19 cellular contexts compared by ENCODE assay signal in the genomic region with DNA sequence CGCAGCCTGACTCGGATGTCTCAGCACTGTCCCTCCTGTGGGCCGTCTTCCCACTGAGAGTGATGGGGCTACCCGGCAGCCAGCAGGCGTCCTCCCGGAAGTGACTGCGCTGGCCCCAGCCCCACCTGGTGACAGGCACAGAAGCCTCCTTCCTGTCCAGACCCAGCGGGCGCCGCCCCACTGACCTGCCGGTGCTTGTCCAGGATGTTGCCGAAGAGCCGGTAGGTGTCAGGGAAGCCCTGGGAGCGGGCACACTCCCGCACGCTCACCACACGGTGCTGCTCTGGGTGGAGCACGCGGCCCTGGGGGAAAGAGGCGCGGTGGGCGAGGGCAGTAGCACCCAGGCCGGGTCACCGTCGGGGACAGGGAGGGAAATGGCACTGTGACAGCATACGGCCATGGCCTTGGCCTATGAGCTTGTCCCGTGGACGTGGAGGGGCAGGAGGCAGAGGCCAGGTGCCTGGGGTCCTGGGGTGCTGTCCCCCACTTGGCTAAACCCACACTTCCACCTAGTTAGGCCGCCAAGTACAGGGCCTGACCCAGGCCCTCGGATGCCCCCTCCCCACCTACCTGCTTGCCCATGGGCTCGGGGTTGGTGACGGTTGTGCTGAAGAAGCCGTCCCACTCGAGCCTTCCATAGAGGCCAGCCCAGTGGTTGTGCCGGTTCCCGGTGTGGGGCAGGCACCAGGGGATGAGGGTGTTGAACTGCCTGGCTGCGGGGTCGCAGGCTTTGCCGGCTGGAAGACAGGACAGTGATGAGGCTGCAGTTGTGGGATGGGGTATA. TPM values are rescaled to one million over a fixed set of nuclear protein-coding genes. Genes with fewer than 3 reads are reported as not detected.
DNase-seq lines count a peak whose midpoint lies in the region; ATAC-seq, FAIRE-seq and TF ChIP-seq lines count a peak whose summit lies in the region.
"Had no signal": no experiment of that assay in that cellular context is flagged by ENCODE, and none has a peak within 500 bp of the region (broad histone marks: within the 10 kb centered on the region; RNA-seq: fewer than 3 reads in every experiment).

No MANE protein-coding gene starts in this region.

- no peaks in the 10 kb centered on the region for H3K27me3 ChIP-seq in K562 (ENCODE audit: control insufficient read depth in 2 of 2, insufficient read depth in 2 of 2, low read length in 2 of 2)
- H3K27me3 ChIP-seq: colonic mucosa, testis had no signal

- in situ Hi-C loops in K562 (cut with MboI) = no loop called here

- peaks cover 0 to 3% of the 10 kb centered on the region in 2 donors for H3K4me1 Mint-ChIP-seq in natural killer cell treated with Interleukin-12 subunit alpha and Interleukin-12 subunit beta and Interleukin-15 and Interleukin-18, amount 100 ng/mL, for 72 hours (ENCODE audit: low read depth in 2 of 2)
- H3K4me1 Mint-ChIP-seq in natural killer cell = no peaks in the 10 kb centered on the region

- H3K4me3 ChIP-seq in K562 = no peak overlapping the region
- H3K4me3 ChIP-seq: colonic mucosa, PC-9, smooth muscle cell, testis had no signal

- H3K9ac ChIP-seq in K562 (ENCODE audit: insufficient read depth in 1 of 2, low read depth in 2 of 2, low read length in 2 of 2) = peak overlapping the region in 1 of 2 experiments; percentile 48; a peak in 1 of 4 replicates

- peak; percentile 15 to 21 for ATAC-seq in natural killer cell treated with Interleukin-12 subunit alpha and Interleukin-12 subunit beta and Interleukin-15 and Interleukin-18, amount 100 ng/mL, for 72 hours
- ATAC-seq in natural killer cell = no peak
- no peak; the same call in 2 of the 3 replicates for ATAC-seq in K562
- peak; percentile 19 for ATAC-seq in left lobe of liver
- ATAC-seq in HG02759 (IDR thresholded peaks at IDR 0.05; ENCODE audit: unreplicated experiment) = no peak

- no peaks in the 10 kb centered on the region for H3K9me3 Mint-ChIP-seq in natural killer cell treated with Interleukin-12 subunit alpha and Interleukin-12 subunit beta and Interleukin-15 and Interleukin-18, amount 100 ng/mL, for 72 hours
- no peaks in the 10 kb centered on the region for H3K9me3 Mint-ChIP-seq in natural killer cell
- H3K9me3 Mint-ChIP-seq: activated CD4-positive, alpha-beta memory T cell treated with anti-CD3 and anti-CD28 coated beads for 36 hours had no signal

- TF ChIP-seq CTCF in natural killer cell (IDR thresholded peaks at IDR 0.05) = no peak
- TF ChIP-seq CTCF in K562 (IDR thresholded peaks at IDR 0.05 in 2 of 3, conservative IDR thresholded peaks at IDR 0.05 in 1 of 3; ENCODE audit: insufficient read depth in 2 of 3, low read depth in 1 of 3, low read length in 3 of 3) = no peak

- H3K27ac Mint-ChIP-seq in natural killer cell treated with Interleukin-12 subunit alpha and Interleukin-12 subunit beta and Interleukin-15 and Interleukin-18, amount 100 ng/mL, for 72 hours = no peak overlapping the region
- no peak overlapping the region for H3K27ac Mint-ChIP-seq in natural killer cell
- H3K27ac Mint-ChIP-seq: activated CD4-positive, alpha-beta memory T cell treated with anti-CD3 and anti-CD28 coated beads for 36 hours had no signal

- no peaks in the 10 kb centered on the region for H3K27me3 Mint-ChIP-seq in natural killer cell treated with Interleukin-12 subunit alpha and Interleukin-12 subunit beta and Interleukin-15 and Interleukin-18, amount 100 ng/mL, for 72 hours
- H3K27me3 Mint-ChIP-seq in natural killer cell (ENCODE audit: low read depth in 2 of 2) = no peaks in the 10 kb centered on the region
- H3K27me3 Mint-ChIP-seq: activated CD4-positive, alpha-beta memory T cell treated with anti-CD3 and anti-CD28 coated beads for 36 hours had no signal

- intact Hi-C loops in natural killer cell (cut with micrococcal nuclease) (no loop called here), K562 (cut with micrococcal nuclease) (no loop called here)

- no peaks in the 10 kb centered on the region for H3K9me1 ChIP-seq in K562 (ENCODE audit: control insufficient read depth, insufficient read depth, low read length)

- POLR2A ChIA-PET in K562 (lab: Yijun Ruan, JAX) = interaction anchor here (0.6 to 1.3 kb wide), 2 partner anchors 11 to 215 kb away, joined by 3 to 4 read pairs; no protein-coding TSS in a partner anchor

- peaks cover 0 to 16% of the 10 kb centered on the region in 2 experiments; a peak in 1 of 5 replicates for H3K4me1 ChIP-seq in K562 (replicated peaks in 1 of 2; ENCODE audit: control insufficient read depth in 2 of 2, insufficient read depth in 2 of 2, low read length in 2 of 2)
- H3K4me1 ChIP-seq: colonic mucosa, testis had no signal

- no TSS peak for BruUV-seq in K562 (replicated peaks; lab: Mats Ljungman, UMichigan)

- H3K79me2 ChIP-seq in K562 (ENCODE audit: control insufficient read depth, insufficient read depth, low read length) = no peaks in the 10 kb centered on the region

- TF ChIP-seq POLR2A in K562 (conservative IDR thresholded peaks at IDR 0.05) = no peak

- CTCF ChIA-PET in K562 (lab: Yijun Ruan, JAX; ENCODE audit: low intra/inter-chr PET ratio) = no interaction called here

- H3K4me3 Mint-ChIP-seq in natural killer cell treated with Interleukin-12 subunit alpha and Interleukin-12 subunit beta and Interleukin-15 and Interleukin-18, amount 100 ng/mL, for 72 hours = no peak overlapping the region
- no peak overlapping the region for H3K4me3 Mint-ChIP-seq in natural killer cell
- H3K4me3 Mint-ChIP-seq: activated CD4-positive, alpha-beta memory T cell treated with anti-CD3 and anti-CD28 coated beads for 36 hours had no signal

- peaks cover 10% of the 10 kb centered on the region for H3K36me3 Mint-ChIP-seq in natural killer cell treated with Interleukin-12 subunit alpha and Interleukin-12 subunit beta and Interleukin-15 and Interleukin-18, amount 100 ng/mL, for 72 hours
- no peaks in the 10 kb centered on the region for H3K36me3 Mint-ChIP-seq in natural killer cell

- H3K9me3 ChIP-seq in K562 (replicated peaks; ENCODE audit: control insufficient read depth, insufficient read depth, low read depth, low read length) = no peaks in the 10 kb centered on the region
- H3K9me3 ChIP-seq: colonic mucosa, testis had no signal

- no peak overlapping the region for H3K4me2 ChIP-seq in K562 (ENCODE audit: insufficient read depth, low read length)
- H3K4me2 ChIP-seq: PC-9, smooth muscle cell had no signal

- H3K36me3 ChIP-seq in K562 (ENCODE audit: control insufficient read depth, insufficient read depth, low read length) = peaks cover 95% of the 10 kb centered on the region; the same call in 2 of the 3 replicates

- H2AFZ ChIP-seq in K562 (ENCODE audit: low read depth, low read length) = no peak overlapping the region
- H2AFZ ChIP-seq: PC-9 had no signal

- no peak for FAIRE-seq in K562 (lab: Jason Lieb, UNC)

- no peak for TF ChIP-seq RAD21 in K562 (CRISPR knock-in tag; conservative IDR thresholded peaks at IDR 0.05 in 1 of 2, IDR thresholded peaks at IDR 0.05 in 1 of 2)

- no peaks in the 10 kb centered on the region; the same call in 1 of the 2 replicates for H4K20me1 ChIP-seq in K562 (replicated peaks; ENCODE audit: control insufficient read depth, insufficient read depth, low read length)

- H3K27ac ChIP-seq in K562 (ENCODE audit: extremely low read depth, low read depth, low read length) = no peak overlapping the region
- H3K27ac ChIP-seq: colonic mucosa, PC-9, testis had no signal

- TF ChIP-seq EP300 in K562 (IDR thresholded peaks at IDR 0.05; ENCODE audit: low read length) = no peak

- 94% methylated on average over 29 of the region's 39 CpGs for WGBS in K562 (ENCODE audit: insufficient coverage, low coverage, missing lambda C conversion rate)

- DNase-seq in natural killer cell treated with Interleukin-12 subunit alpha and Interleukin-12 subunit beta and Interleukin-15 and Interleukin-18, amount 100 ng/mL, for 72 hours (ENCODE audit: low spot score) = no peak
- DNase-seq in natural killer cell (no peak), K562 (ENCODE audit: extremely low read depth in 1 of 4, low spot score in 3 of 4) (no peak), left lobe of liver (ENCODE audit: low spot score) (no peak), ureter (ENCODE audit: low spot score) (peak; percentile 73), HuH-7.5 (ENCODE audit: low spot score) (no peak), NCI-H1436 (lab: John Stamatoyannopoulos, UW) (no peak)
- DNase-seq: activated CD4-positive, alpha-beta memory T cell treated with anti-CD3 and anti-CD28 coated beads for 36 hours; activated gamma-delta T cell treated with Interleukin-2 at 50 U/mL for 16 hours; C1 segment of cervical spinal cord; colonic mucosa; KG1; NCI-H1436 treated with DMSO at 0.1 percent for 48 hours; NCI-H524; occipital lobe; PC-9; testis had no signal

RNA-seq across cellular contexts. Expression of a gene that starts 16.0 kb away (rescaled TPM):
- 100 to 1,000 TPM; 245 to 329 TPM for total RNA-seq in natural killer cell treated with Interleukin-12 subunit alpha and Interleukin-12 subunit beta and Interleukin-15 and Interleukin-18, amount 100 ng/mL, for 72 hours
- total RNA-seq in natural killer cell (100 to 1,000 TPM; 377 to 471 (median 423) TPM), K562 (2014; rRNA removed) (496 and 567 TPM in 2 replicates), K562 (2014; rRNA removed; fragmentation: Illumina TruSeq; extraction: Trizol) (180 and 183 TPM in 2 replicates), K562 (2015; rRNA removed; fragmentation: Illumina TruSeq; extraction: Trizol) (303 and 312 TPM in 2 replicates), K562 (2021) (388 and 395 TPM in 2 replicates), left lobe of liver (84.6 TPM), ureter (238 TPM)
- 149 and 492 TPM in 2 replicates for total RNA-seq in K562 (2011; cell fraction: chromatin; rRNA removed; ENCODE audit: low replicate concordance)
- 401 and 445 TPM in 2 replicates for total RNA-seq in K562 (2011; cell fraction: nucleolus; rRNA removed)
- total RNA-seq in K562 (2011; cell fraction: nucleoplasm; rRNA removed) = 251 and 254 TPM in 2 replicates
- polyA plus RNA-seq in K562 (2011; rRNA removed) (119 and 135 TPM in 2 replicates), K562 (2014; fragmentation: Illumina TruSeq; extraction: Trizol) (338 and 435 TPM in 2 replicates), K562 (2014; fragmentation: Nextera tagmentation; extraction: Ambion mirVana) (10 to 100 TPM; 35.3 to 53.8 TPM), K562 (2014; rRNA removed) (299 and 361 TPM in 2 replicates)
- 195 and 287 TPM in 2 replicates for polyA plus RNA-seq in K562 (2011; cell fraction: cytosol; rRNA removed)
- 588 and 868 TPM in 2 replicates for polyA plus RNA-seq in K562 (2011; cell fraction: nucleus; rRNA removed)
- 313 and 327 TPM in 2 replicates for polyA plus RNA-seq in K562 (2012)
- polyA minus RNA-seq in K562 (2011; rRNA and poly(A)+ RNA removed) = 37.8 and 59.9 TPM in 2 replicates
- polyA minus RNA-seq in K562 (2011; cell fraction: cytosol; rRNA and poly(A)+ RNA removed) = 98.8 and 105 TPM in 2 replicates
- polyA minus RNA-seq in K562 (2011; cell fraction: nucleus; rRNA and poly(A)+ RNA removed) = 95.6 and 97.2 TPM in 2 replicates

RNA-seq across cellular contexts. Expression of a gene that starts 24.2 kb away (rescaled TPM):
- 10 to 100 TPM; 35.0 to 35.6 TPM for total RNA-seq in natural killer cell treated with Interleukin-12 subunit alpha and Interleukin-12 subunit beta and Interleukin-15 and Interleukin-18, amount 100 ng/mL, for 72 hours
- total RNA-seq in natural killer cell = 10 to 100 TPM; 44.1 to 52.3 (median 51.0) TPM
- 7.8 and 42.3 TPM in 2 replicates for total RNA-seq in K562 (2011; cell fraction: chromatin; rRNA removed; ENCODE audit: low replicate concordance)
- 18.0 and 23.8 TPM in 2 replicates for total RNA-seq in K562 (2011; cell fraction: nucleolus; rRNA removed)
- 12.8 and 19.6 TPM in 2 replicates for total RNA-seq in K562 (2011; cell fraction: nucleoplasm; rRNA removed)
- 1.5 and 3.2 TPM in 2 replicates for total RNA-seq in K562 (2014; rRNA removed)
- 1.4 and 1.5 TPM in 2 replicates for total RNA-seq in K562 (2014; rRNA removed; fragmentation: Illumina TruSeq; extraction: Trizol)
- 4.6 TPM in 2 replicates for total RNA-seq in K562 (2015; rRNA removed; fragmentation: Illumina TruSeq; extraction: Trizol)
- 10.1 and 10.2 TPM in 2 replicates for total RNA-seq in K562 (2021)
- 2.4 and 6.5 TPM in 2 replicates for polyA plus RNA-seq in K562 (2011; rRNA removed)
- 5.8 and 7.6 TPM in 2 replicates for polyA plus RNA-seq in K562 (2011; cell fraction: cytosol; rRNA removed)
- 9.8 and 12.6 TPM in 2 replicates for polyA plus RNA-seq in K562 (2011; cell fraction: nucleus; rRNA removed)
- 6.2 and 11.6 TPM in 2 replicates for polyA plus RNA-seq in K562 (2012)
- 1.5 and 2.1 TPM in 2 replicates for polyA plus RNA-seq in K562 (2014; fragmentation: Illumina TruSeq; extraction: Trizol)
- under 1 TPM; 0.03 to 0.07 TPM for polyA plus RNA-seq in K562 (2014; fragmentation: Nextera tagmentation; extraction: Ambion mirVana)
- polyA plus RNA-seq in K562 (2014; rRNA removed) = 4.5 and 5.9 TPM in 2 replicates
- 1.5 and 1.9 TPM in 2 replicates for polyA minus RNA-seq in K562 (2011; rRNA and poly(A)+ RNA removed)
- 2.6 and 7.6 TPM in 2 replicates for polyA minus RNA-seq in K562 (2011; cell fraction: cytosol; rRNA and poly(A)+ RNA removed)
- polyA minus RNA-seq in K562 (2011; cell fraction: nucleus; rRNA and poly(A)+ RNA removed) = 3.8 and 4.9 TPM in 2 replicates
- 6.6 TPM for total RNA-seq in left lobe of liver
- total RNA-seq in ureter = 25.6 TPM

RNA-seq across cellular contexts. Expression of a gene that starts 29.6 kb away (rescaled TPM):
- total RNA-seq in natural killer cell treated with Interleukin-12 subunit alpha and Interleukin-12 subunit beta and Interleukin-15 and Interleukin-18, amount 100 ng/mL, for 72 hours = 100 to 1,000 TPM; 114 to 178 TPM
- total RNA-seq in natural killer cell = 10 to 100 TPM; 60.0 to 72.2 (median 69.2) TPM
- total RNA-seq in K562 (2011; cell fraction: chromatin; rRNA removed; ENCODE audit: low replicate concordance) = 43.7 and 158 TPM in 2 replicates
- total RNA-seq in K562 (2011; cell fraction: nucleolus; rRNA removed) = 136 and 158 TPM in 2 replicates
- total RNA-seq in K562 (2011; cell fraction: nucleoplasm; rRNA removed) = 72.6 and 76.3 TPM in 2 replicates
- 111 and 141 TPM in 2 replicates for total RNA-seq in K562 (2014; rRNA removed)
- 21.1 and 29.3 TPM in 2 replicates for total RNA-seq in K562 (2014; rRNA removed; fragmentation: Illumina TruSeq; extraction: Trizol)
- total RNA-seq in K562 (2015; rRNA removed; fragmentation: Illumina TruSeq; extraction: Trizol) = 76.2 and 78.6 TPM in 2 replicates
- 113 and 122 TPM in 2 replicates for total RNA-seq in K562 (2021)
- 43.2 and 54.4 TPM in 2 replicates for polyA plus RNA-seq in K562 (2011; rRNA removed)
- polyA plus RNA-seq in K562 (2011; cell fraction: cytosol; rRNA removed) = 55.0 and 104 TPM in 2 replicates
- 120 and 211 TPM in 2 replicates for polyA plus RNA-seq in K562 (2011; cell fraction: nucleus; rRNA removed)
- 52.6 and 75.7 TPM in 2 replicates for polyA plus RNA-seq in K562 (2012)
- 59.1 and 66.9 TPM in 2 replicates for polyA plus RNA-seq in K562 (2014; fragmentation: Illumina TruSeq; extraction: Trizol)
- polyA plus RNA-seq in K562 (2014; fragmentation: Nextera tagmentation; extraction: Ambion mirVana) = 1 to 10 TPM; 2.2 to 4.9 TPM
- 129 TPM in 2 replicates for polyA plus RNA-seq in K562 (2014; rRNA removed)
- polyA minus RNA-seq in K562 (2011; rRNA and poly(A)+ RNA removed) = 26.1 and 49.0 TPM in 2 replicates
- polyA minus RNA-seq in K562 (2011; cell fraction: cytosol; rRNA and poly(A)+ RNA removed) = 66.1 and 69.2 TPM in 2 replicates
- 65.4 and 68.5 TPM in 2 replicates for polyA minus RNA-seq in K562 (2011; cell fraction: nucleus; rRNA and poly(A)+ RNA removed)
- 13.0 TPM for total RNA-seq in left lobe of liver
- 78.6 TPM for total RNA-seq in ureter

RNA-seq across cellular contexts. Expression of a gene that starts 33.3 kb away (rescaled TPM):
- 1 to 10 TPM; 5.1 to 5.2 TPM for total RNA-seq in natural killer cell treated with Interleukin-12 subunit alpha and Interleukin-12 subunit beta and Interleukin-15 and Interleukin-18, amount 100 ng/mL, for 72 hours
- total RNA-seq in natural killer cell (1 to 10 TPM; 2.9 to 5.5 (median 3.3) TPM), K562 (2014; rRNA removed) (0.86 and 2.1 TPM in 2 replicates), K562 (2014; rRNA removed; fragmentation: Illumina TruSeq; extraction: Trizol) (0.38 and 0.58 TPM in 2 replicates), K562 (2015; rRNA removed; fragmentation: Illumina TruSeq; extraction: Trizol) (0.23 and 0.36 TPM in 2 replicates), K562 (2021) (0.42 and 0.58 TPM in 2 replicates), left lobe of liver (17.9 TPM), ureter (0.81 TPM)
- total RNA-seq in K562 (2011; cell fraction: chromatin; rRNA removed; ENCODE audit: low replicate concordance) = 0.81 and 2.5 TPM in 2 replicates
- total RNA-seq in K562 (2011; cell fraction: nucleolus; rRNA removed) = 1.8 and 3.0 TPM in 2 replicates
- total RNA-seq in K562 (2011; cell fraction: nucleoplasm; rRNA removed) = 1.6 and 2.9 TPM in 2 replicates
- polyA plus RNA-seq in K562 (2011; rRNA removed) (0.54 and 0.83 TPM in 2 replicates), K562 (2014; fragmentation: Illumina TruSeq; extraction: Trizol) (0.22 and 0.43 TPM in 2 replicates), K562 (2014; fragmentation: Nextera tagmentation; extraction: Ambion mirVana) (not detected), K562 (2014; rRNA removed) (0.31 and 0.97 TPM in 2 replicates)
- polyA plus RNA-seq in K562 (2011; cell fraction: cytosol; rRNA removed) = 0.66 and 1.6 TPM in 2 replicates
- 1.4 and 4.2 TPM in 2 replicates for polyA plus RNA-seq in K562 (2011; cell fraction: nucleus; rRNA removed)
- 0.51 and 0.70 TPM in 2 replicates for polyA plus RNA-seq in K562 (2012)
- 0.09 and 0.21 TPM in 2 replicates for polyA minus RNA-seq in K562 (2011; rRNA and poly(A)+ RNA removed)
- polyA minus RNA-seq in K562 (2011; cell fraction: cytosol; rRNA and poly(A)+ RNA removed) = 1.4 TPM in 1 of 2 replicates, not detected in the other
- 0.33 and 1.8 TPM in 2 replicates for polyA minus RNA-seq in K562 (2011; cell fraction: nucleus; rRNA and poly(A)+ RNA removed)
- total RNA-seq: PC-9 had no signal

RNA-seq across cellular contexts. Expression of a gene that starts 49.6 kb away (rescaled TPM):
- total RNA-seq in natural killer cell treated with Interleukin-12 subunit alpha and Interleukin-12 subunit beta and Interleukin-15 and Interleukin-18, amount 100 ng/mL, for 72 hours = 10 to 100 TPM; 61.9 to 83.1 TPM
- 100 to 1,000 TPM; 107 to 111 (median 107) TPM for total RNA-seq in natural killer cell
- 31.5 and 78.2 TPM in 2 replicates for total RNA-seq in K562 (2011; cell fraction: chromatin; rRNA removed; ENCODE audit: low replicate concordance)
- total RNA-seq in K562 (2011; cell fraction: nucleolus; rRNA removed) = 47.9 and 51.2 TPM in 2 replicates
- 41.4 and 44.2 TPM in 2 replicates for total RNA-seq in K562 (2011; cell fraction: nucleoplasm; rRNA removed)
- 13.0 and 16.6 TPM in 2 replicates for total RNA-seq in K562 (2014; rRNA removed)
- 5.8 and 6.4 TPM in 2 replicates for total RNA-seq in K562 (2014; rRNA removed; fragmentation: Illumina TruSeq; extraction: Trizol)
- total RNA-seq in K562 (2015; rRNA removed; fragmentation: Illumina TruSeq; extraction: Trizol) = 6.8 and 7.5 TPM in 2 replicates
- total RNA-seq in K562 (2021) = 15.1 and 16.4 TPM in 2 replicates
- polyA plus RNA-seq in K562 (2011; rRNA removed) = 10.5 and 13.7 TPM in 2 replicates
- polyA plus RNA-seq in K562 (2011; cell fraction: cytosol; rRNA removed) = 9.5 and 19.0 TPM in 2 replicates
- polyA plus RNA-seq in K562 (2011; cell fraction: nucleus; rRNA removed) = 60.4 and 126 TPM in 2 replicates
- polyA plus RNA-seq in K562 (2012) = 13.8 and 24.0 TPM in 2 replicates
- 14.1 and 16.8 TPM in 2 replicates for polyA plus RNA-seq in K562 (2014; fragmentation: Illumina TruSeq; extraction: Trizol)
- polyA plus RNA-seq in K562 (2014; fragmentation: Nextera tagmentation; extraction: Ambion mirVana) = 1 to 10 TPM; 1.5 to 2.6 TPM
- polyA plus RNA-seq in K562 (2014; rRNA removed) = 22.6 and 25.7 TPM in 2 replicates
- 3.4 and 7.6 TPM in 2 replicates for polyA minus RNA-seq in K562 (2011; rRNA and poly(A)+ RNA removed)
- polyA minus RNA-seq in K562 (2011; cell fraction: cytosol; rRNA and poly(A)+ RNA removed) = 3.1 and 3.3 TPM in 2 replicates
- polyA minus RNA-seq in K562 (2011; cell fraction: nucleus; rRNA and poly(A)+ RNA removed) = 10.0 and 21.1 TPM in 2 replicates
- total RNA-seq in left lobe of liver = 72.7 TPM
- total RNA-seq in ureter = 44.6 TPM

Comparison
In these comparisons a context has a peak if more than half of its experiments do, and no peak if none do; other contexts are left out.
1. ATAC-seq: peak in natural killer cell treated with Interleukin-12 subunit alpha and Interleukin-12 subunit beta and Interleukin-15 and Interleukin-18, amount 100 ng/mL, for 72 hours (2 of 2) and left lobe of liver (single experiment); none in natural killer cell (0 of 3), K562 (single experiment) and HG02759 (single experiment).